8 cellular contexts compared by ENCODE assay signal in genomic region chr7:100852048-100852872, GRCh38. TPM values are rescaled to one million over a fixed set of nuclear protein-coding genes. Genes with fewer than 3 reads are reported as not detected.
DNase-seq lines count a peak whose midpoint lies in the region; ATAC-seq and TF ChIP-seq lines count a peak whose summit lies in the region.

A gene with protein sequence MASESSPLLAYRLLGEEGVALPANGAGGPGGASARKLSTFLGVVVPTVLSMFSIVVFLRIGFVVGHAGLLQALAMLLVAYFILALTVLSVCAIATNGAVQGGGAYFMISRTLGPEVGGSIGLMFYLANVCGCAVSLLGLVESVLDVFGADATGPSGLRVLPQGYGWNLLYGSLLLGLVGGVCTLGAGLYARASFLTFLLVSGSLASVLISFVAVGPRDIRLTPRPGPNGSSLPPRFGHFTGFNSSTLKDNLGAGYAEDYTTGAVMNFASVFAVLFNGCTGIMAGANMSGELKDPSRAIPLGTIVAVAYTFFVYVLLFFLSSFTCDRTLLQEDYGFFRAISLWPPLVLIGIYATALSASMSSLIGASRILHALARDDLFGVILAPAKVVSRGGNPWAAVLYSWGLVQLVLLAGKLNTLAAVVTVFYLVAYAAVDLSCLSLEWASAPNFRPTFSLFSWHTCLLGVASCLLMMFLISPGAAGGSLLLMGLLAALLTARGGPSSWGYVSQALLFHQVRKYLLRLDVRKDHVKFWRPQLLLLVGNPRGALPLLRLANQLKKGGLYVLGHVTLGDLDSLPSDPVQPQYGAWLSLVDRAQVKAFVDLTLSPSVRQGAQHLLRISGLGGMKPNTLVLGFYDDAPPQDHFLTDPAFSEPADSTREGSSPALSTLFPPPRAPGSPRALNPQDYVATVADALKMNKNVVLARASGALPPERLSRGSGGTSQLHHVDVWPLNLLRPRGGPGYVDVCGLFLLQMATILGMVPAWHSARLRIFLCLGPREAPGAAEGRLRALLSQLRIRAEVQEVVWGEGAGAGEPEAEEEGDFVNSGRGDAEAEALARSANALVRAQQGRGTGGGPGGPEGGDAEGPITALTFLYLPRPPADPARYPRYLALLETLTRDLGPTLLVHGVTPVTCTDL (plus strand): TSS chr7:100852713. CDS start chr7:100854198, 1,485 bp downstream.

- H2AK5ac ChIP-seq in mesenchymal stem cell (ENCODE audit: low read length, severe bottlenecking), result no peak within 1 kb of the TSS

- H2BK5ac ChIP-seq in mesenchymal stem cell (ENCODE audit: low read depth, low read length, poor library complexity, severe bottlenecking), result no peak within 1 kb of the TSS

- no peak within 1 kb of the TSS for H2BK120ac ChIP-seq in mesenchymal stem cell (ENCODE audit: low read depth, low read length)

- H3K9me3 ChIP-seq in CD4-positive, alpha-beta T cell (ENCODE audit: control insufficient read depth, low read length), result no peaks in the 10 kb centered on the region
- H3K9me3 ChIP-seq in endocrine pancreas (ENCODE audit: control insufficient read depth, low read length), result no peaks in the 10 kb centered on the region
- H3K9me3 ChIP-seq in mesenchymal stem cell (ENCODE audit: control insufficient read depth, low read length), result no peaks in the 10 kb centered on the region

- peak within 1 kb of the TSS; percentile 95 for H3K4me3 Mint-ChIP-seq in CD4-positive, alpha-beta T cell

- ATAC-seq in CD4-positive, alpha-beta T cell (ENCODE audit: poor library complexity), result peak; percentile 91
- peak; percentile 93 for ATAC-seq in GM19455 (IDR thresholded peaks at IDR 0.05; ENCODE audit: unreplicated experiment)

- H2BK15ac ChIP-seq in mesenchymal stem cell (ENCODE audit: low read depth, poor library complexity, severe bottlenecking), result peak within 1 kb of the TSS; percentile 20

- WGBS in mesenchymal stem cell, result under 1% methylated on average over 68 of the region's 71 CpGs

- H4K91ac ChIP-seq in mesenchymal stem cell (ENCODE audit: low read length), result no peak within 1 kb of the TSS

- peaks cover 29% of the 10 kb centered on the region for H3K36me3 Mint-ChIP-seq in CD4-positive, alpha-beta T cell (ENCODE audit: low read depth)

- CTCF ChIA-PET in CD4-positive, alpha-beta T cell (lab: Charles Lee), result interaction anchor here (0.7 to 3.2 kb wide), 14 partner anchors 15 to 293 kb away, joined by 3 to 25 read pairs (median 3); partner anchors contain the start of genes POP7, SRRT and UFSP1

- peak within 1 kb of the TSS; percentile 56 for H4K8ac ChIP-seq in mesenchymal stem cell (ENCODE audit: low read length)

- H3K9ac ChIP-seq in endocrine pancreas (ENCODE audit: control insufficient read depth, insufficient read depth, low read length) (peak within 1 kb of the TSS; percentile 83), mesenchymal stem cell (ENCODE audit: low read length) (peak within 1 kb of the TSS; percentile 88)

- TF ChIP-seq CTCF in CD4-positive, alpha-beta T cell (IDR thresholded peaks at IDR 0.05), result peak; percentile 96

- no peaks in the 10 kb centered on the region for H3K27me3 ChIP-seq in CD4-positive, alpha-beta T cell (ENCODE audit: control insufficient read depth, insufficient read depth, low read length)
- H3K27me3 ChIP-seq in endocrine pancreas (ENCODE audit: control insufficient read depth, insufficient read depth, low read length) (no peaks in the 10 kb centered on the region), mesenchymal stem cell (ENCODE audit: control insufficient read depth in 1 of 2, insufficient read depth in 1 of 2, low read length in 2 of 2) (no peaks in the 10 kb centered on the region)

- H3K14ac ChIP-seq in mesenchymal stem cell (ENCODE audit: low read length in 2 of 2), result peak within 1 kb of the TSS in 1 of 2 experiments; percentile 61

- H3K4ac ChIP-seq in mesenchymal stem cell (ENCODE audit: low read depth in 1 of 2, low read length in 2 of 2), result no peak within 1 kb of the TSS

- no peaks in the 10 kb centered on the region for H3K4me1 ChIP-seq in endocrine pancreas (ENCODE audit: control insufficient read depth, insufficient read depth, low read length)
- peaks cover 26% of the 10 kb centered on the region for H3K4me1 ChIP-seq in mesenchymal stem cell (ENCODE audit: control insufficient read depth, insufficient read depth, low read depth, low read length)

- peak within 1 kb of the TSS in 1 of 2 experiments; percentile 64 for H2BK12ac ChIP-seq in mesenchymal stem cell (ENCODE audit: low read length in 2 of 2)

- H3K27me3 Mint-ChIP-seq in CD4-positive, alpha-beta T cell, result no peaks in the 10 kb centered on the region

- peak within 1 kb of the TSS in 1 of 2 experiments; percentile 87 for H3K18ac ChIP-seq in mesenchymal stem cell (ENCODE audit: low read depth in 1 of 2, low read length in 2 of 2)

- peaks cover 23% of the 10 kb centered on the region for H3K4me1 Mint-ChIP-seq in CD4-positive, alpha-beta T cell (ENCODE audit: low read depth)

- H3K4me3 ChIP-seq in endocrine pancreas (ENCODE audit: control insufficient read depth, insufficient read depth, low read length) (peak within 1 kb of the TSS; percentile 51), mesenchymal stem cell (ENCODE audit: insufficient read depth in 1 of 2, low read depth in 1 of 2, low read length in 2 of 2) (peak within 1 kb of the TSS; percentile 83 to 85)

- peak within 1 kb of the TSS; percentile 62 for H3K27ac ChIP-seq in CD4-positive, alpha-beta T cell (ENCODE audit: low read depth, low read length)
- H3K27ac ChIP-seq in mesenchymal stem cell (ENCODE audit: low read length, poor library complexity, severe bottlenecking), result no peak within 1 kb of the TSS

- intact Hi-C loops in CD4-positive, alpha-beta T cell (cut with DNase I, micrococcal nuclease), result loop anchor here (1.0 to 10.0 kb wide), 6 partner anchors 22 to 377 kb away; partner anchors contain the start of gene TSC22D4 (in 2 of the 2)

- peaks cover 23% of the 10 kb centered on the region for H3K79me1 ChIP-seq in mesenchymal stem cell (replicated peaks; ENCODE audit: low read length, poor library complexity, severe bottlenecking)

- H3K27ac Mint-ChIP-seq in CD4-positive, alpha-beta T cell, result peak within 1 kb of the TSS; percentile 91

- H3K23ac ChIP-seq in mesenchymal stem cell (ENCODE audit: low read length in 2 of 2), result no peak within 1 kb of the TSS

- H3K4me2 ChIP-seq in mesenchymal stem cell (ENCODE audit: low read length, poor library complexity, severe bottlenecking), result peak within 1 kb of the TSS; percentile 84

- H3K9me3 Mint-ChIP-seq in CD4-positive, alpha-beta T cell, result no peaks in the 10 kb centered on the region

- peak; percentile 68 to 84 (median 80) for DNase-seq in CD4-positive, alpha-beta T cell
- peak; percentile 88 for DNase-seq in HT1080 (ENCODE audit: low read depth)
- DNase-seq in NOMO-1 treated with DMSO at 0.1 percent for 48 hours (lab: John Stamatoyannopoulos, UW; ENCODE audit: unreplicated experiment), result peak; percentile 95
- peak; percentile 61 to 71 for DNase-seq in activated CD8-positive, alpha-beta memory T cell treated with anti-CD3 and anti-CD28 coated beads for 4 hours (ENCODE audit: low read depth in 2 of 2)
- peak; percentile 92 for DNase-seq in mesenchymal stem cell
- DNase-seq in stimulated activated CD8-positive, alpha-beta memory T cell treated with anti-CD3 and anti-CD28 coated beads, Interleukin-12 subunit alpha, Interleukin-12 subunit beta, amount 100 ng/mL, for 24 hours (ENCODE audit: extremely low read depth), result peak; percentile 74

- no peaks in the 10 kb centered on the region for H3K36me3 ChIP-seq in endocrine pancreas (ENCODE audit: control insufficient read depth, insufficient read depth, low read length)
- H3K36me3 ChIP-seq in mesenchymal stem cell (ENCODE audit: control insufficient read depth in 1 of 2, insufficient read depth in 2 of 2, low read depth in 1 of 2, low read length in 2 of 2), result peaks cover 0 to 12% of the 10 kb centered on the region in 2 experiments

- POLR2A ChIA-PET in CD4-positive, alpha-beta T cell (lab: Charles Lee), result interaction anchor here (0.7 to 4.8 kb wide), 20 partner anchors 14 to 1352 kb away, joined by 3 to 47 read pairs (median 4); partner anchors contain the start of genes FBXO24, LRCH4, MOSPD3 and POP7

- H2AFZ ChIP-seq in mesenchymal stem cell (ENCODE audit: low read depth, low read length), result peak within 1 kb of the TSS; percentile 77

RNA-seq across cellular contexts. Expression of the gene that starts here (rescaled TPM):
- total RNA-seq in CD4-positive, alpha-beta T cell, result 10 to 100 TPM; 26.3 to 28.2 TPM
- 19.9 and 27.4 TPM in 2 replicates for total RNA-seq in HT1080 (2014; rRNA removed; shearing (Covaris generic))
- 11.5 and 12.0 TPM in 2 replicates for polyA plus RNA-seq in HT1080 (2015; cell fraction: cytosol; rRNA removed)
- polyA plus RNA-seq in HT1080 (2015; cell fraction: nucleus; rRNA removed), result 45.7 and 48.0 TPM in 2 replicates
- 17.9 TPM for polyA plus RNA-seq in mesenchymal stem cell (2013, experiment 1 of 2)
- 18.1 TPM for polyA plus RNA-seq in mesenchymal stem cell (2013, experiment 2 of 2)
